ENCODE assay signal across 9 cellular contexts in genomic region chr2:48110497-48110896, GRCh38.
DNase-seq lines count a peak whose midpoint lies in the region; ATAC-seq and TF ChIP-seq lines count a peak whose summit lies in the region.
"Had no signal": no experiment of that assay in that cellular context is flagged by ENCODE, and none has a peak within 500 bp of the region (broad histone marks: within the 10 kb centered on the region; RNA-seq: fewer than 3 reads in every experiment).

No MANE protein-coding gene starts in this region.

- TF ChIP-seq CTCF in HCT116 (IDR thresholded peaks at IDR 0.05 in 2 of 3, conservative IDR thresholded peaks at IDR 0.05 in 1 of 3; ENCODE audit: borderline replicate concordance in 1 of 3, insufficient read depth in 1 of 3, low read depth in 2 of 3, low read length in 2 of 3) = no peak
- no peak for TF ChIP-seq CTCF in mammary epithelial cell (conservative IDR thresholded peaks at IDR 0.05 in 1 of 2, IDR thresholded peaks at IDR 0.05 in 1 of 2; ENCODE audit: extremely low read depth in 1 of 2, insufficient read depth in 1 of 2, low read depth in 1 of 2, low read length in 2 of 2)
- TF ChIP-seq CTCF in mucosa of descending colon (IDR thresholded peaks at IDR 0.05) = no peak
- no peak for TF ChIP-seq CTCF in stomach (IDR thresholded peaks at IDR 0.05)
- no peak for TF ChIP-seq CTCF in coronary artery (IDR thresholded peaks at IDR 0.05)

- H4K20me1 ChIP-seq in BLaER1 (no peaks in the 10 kb centered on the region), HCT116 (ENCODE audit: insufficient read depth) (no peaks in the 10 kb centered on the region), mammary epithelial cell (ENCODE audit: insufficient read depth, low read length) (no peaks in the 10 kb centered on the region)

- TF ChIP-seq RAD21 in HCT116 (IDR thresholded peaks at IDR 0.05; ENCODE audit: low read depth) = no peak

- RAD21 ChIA-PET in HCT116 (lab: Charles Lee; ENCODE audit: low non-redundant PET in 1 of 2, low total read pairs in 2 of 2, uncharacterized antibody in 2 of 2, unreplicated experiment in 2 of 2) = no interaction called here

- H3K27ac ChIP-seq in BLaER1 (no peak overlapping the region), HCT116 (ENCODE audit: low read depth, low read length) (no peak overlapping the region; the same call in 1 of the 2 replicates), mammary epithelial cell (ENCODE audit: insufficient read depth, low read depth, low read length) (peak overlapping the region; percentile 96), stomach (peak overlapping the region in 1 of 5 donors; percentile 88), coronary artery (peak overlapping the region in 1 of 2 donors; percentile 53)

- ATAC-seq in HCT116 (no peak), mucosa of descending colon (peak; percentile 48)

- H3K27me3 ChIP-seq in BLaER1 = no peaks in the 10 kb centered on the region
- H3K27me3 ChIP-seq in HCT116 (ENCODE audit: insufficient read depth, low read length) = no peaks in the 10 kb centered on the region
- no peaks in the 10 kb centered on the region for H3K27me3 ChIP-seq in mammary epithelial cell (ENCODE audit: insufficient read depth, low read length)
- H3K27me3 ChIP-seq in stomach = no peaks in the 10 kb centered on the region

- DNase-seq in HCT116 (ENCODE audit: low read depth, low spot score) = no peak
- DNase-seq in mammary epithelial cell = no peak
- DNase-seq in mucosa of descending colon = no peak
- DNase-seq in stomach = no peak
- DNase-seq in COR-L47 (lab: John Stamatoyannopoulos, UW) = no peak
- DNase-seq in coronary artery (ENCODE audit: low spot score) = no peak
- no peak for DNase-seq in NCI-H82 treated with DMSO at 0.1 percent for 48 hours (lab: John Stamatoyannopoulos, UW; ENCODE audit: unreplicated experiment)
- DNase-seq: NCI-H1436 treated with DMSO at 0.1 percent for 48 hours had no signal

- H3K9me2 ChIP-seq in HCT116 (ENCODE audit: insufficient read depth) = no peaks in the 10 kb centered on the region

- no TSS peak for BruUV-seq in HCT116 (replicated peaks; lab: Mats Ljungman, UMichigan)
- BruUV-seq in mammary epithelial cell (replicated peaks; lab: Mats Ljungman, UMichigan) = no TSS peak

- dilution Hi-C loops in mammary epithelial cell (cut with HindIII; ENCODE audit: low sequenced_read_pairs) = no loop called here

- CTCF ChIA-PET in HCT116 (lab: Charles Lee) = interaction anchor here (1.3 kb wide), 1 partner anchor 673 kb away, joined by 4 read pairs; no protein-coding TSS in a partner anchor
- CTCF ChIA-PET in mammary epithelial cell (lab: Charles Lee; ENCODE audit: low non-redundant PET) = no interaction called here

- TF ChIP-seq POLR2A in HCT116 (IDR thresholded peaks at IDR 0.05; ENCODE audit: borderline replicate concordance, extremely low read depth, insufficient read depth, insufficient read length) (no peak), stomach (IDR thresholded peaks at IDR 0.05) (no peak)

- H3K9me3 ChIP-seq in BLaER1 = no peaks in the 10 kb centered on the region
- H3K9me3 ChIP-seq in HCT116 (ENCODE audit: control insufficient read depth in 1 of 2, insufficient read depth in 1 of 2, low read depth in 1 of 2, low read length in 2 of 2) = no peaks in the 10 kb centered on the region
- no peaks in the 10 kb centered on the region for H3K9me3 ChIP-seq in mammary epithelial cell (replicated peaks; ENCODE audit: insufficient read depth, low read length)
- H3K9me3 ChIP-seq in mucosa of descending colon = no peaks in the 10 kb centered on the region
- H3K9me3 ChIP-seq in stomach = no peaks in the 10 kb centered on the region

- intact Hi-C loops in HCT116 (cut with micrococcal nuclease) = no loop called here
- intact Hi-C loops in mammary epithelial cell (cut with micrococcal nuclease) = no loop called here
- intact Hi-C loops in mucosa of descending colon (cut with DNase I, micrococcal nuclease) = no loop called here
- intact Hi-C loops in stomach (cut with DNase I; ENCODE audit: low total_unique reads) = no loop called here

- in situ Hi-C loops in mammary epithelial cell (cut with MboI; ENCODE audit: low sequenced_read_pairs in 2 of 2) = no loop called here

- no peak overlapping the region for H3K9ac ChIP-seq in BLaER1
- 0 out of 2 replicates have a peak overlapping the region, but pooled peaks have one; percentile 70 for H3K9ac ChIP-seq in HCT116 (ENCODE audit: low read length)
- H3K9ac ChIP-seq in mammary epithelial cell (ENCODE audit: insufficient read depth, low read length) = no peak overlapping the region

- WGBS in mammary epithelial cell (ENCODE audit: low coverage, missing lambda C conversion rate) = 62% methylated on average over 4 of the region's 4 CpGs
- 59 to 67% (median 67%) methylated on average over 4 of the region's 4 CpGs for WGBS in stomach, 5 donors

- POLR2A ChIA-PET in HCT116 (lab: Charles Lee) = no interaction called here

- H3K36me3 ChIP-seq in BLaER1 (no peaks in the 10 kb centered on the region), HCT116 (ENCODE audit: control insufficient read depth in 1 of 2, insufficient read depth in 2 of 2, low read length in 2 of 2) (no peaks in the 10 kb centered on the region), mammary epithelial cell (ENCODE audit: insufficient read depth, low read length) (no peaks in the 10 kb centered on the region), mucosa of descending colon (ENCODE audit: low read depth) (no peaks in the 10 kb centered on the region), stomach (no peaks in the 10 kb centered on the region)

- H3K79me2 ChIP-seq in HCT116 (ENCODE audit: insufficient read depth, low read length) (no peaks in the 10 kb centered on the region), mammary epithelial cell (ENCODE audit: insufficient read depth, low read length) (no peaks in the 10 kb centered on the region)

- H3K4me2 ChIP-seq in BLaER1 = peak overlapping the region; percentile 88
- peak overlapping the region; percentile 85 for H3K4me2 ChIP-seq in HCT116 (ENCODE audit: low read length)
- peak overlapping the region; percentile 96 for H3K4me2 ChIP-seq in mammary epithelial cell (ENCODE audit: insufficient read depth, low read depth, low read length)

- H3K4me1 ChIP-seq in BLaER1 = peaks cover 30% of the 10 kb centered on the region
- H3K4me1 ChIP-seq in HCT116 (ENCODE audit: control insufficient read depth in 1 of 2, insufficient read depth in 2 of 2, low read length in 2 of 2) = peaks cover 26 to 78% of the 10 kb centered on the region in 2 experiments
- H3K4me1 ChIP-seq in mammary epithelial cell (ENCODE audit: insufficient read depth, low read length) = peaks cover 63% of the 10 kb centered on the region
- H3K4me1 ChIP-seq in mucosa of descending colon (ENCODE audit: low read depth) = peaks cover 7% of the 10 kb centered on the region
- peaks cover 10 to 53% (median 28%) of the 10 kb centered on the region in 4 donors for H3K4me1 ChIP-seq in stomach

- TF ChIP-seq EP300 in stomach (IDR thresholded peaks at IDR 0.05) = no peak

- H2AFZ ChIP-seq in HCT116 (ENCODE audit: low read depth, low read length, poor library complexity, severe bottlenecking) = peak overlapping the region; percentile 75
- no peak overlapping the region for H2AFZ ChIP-seq in mammary epithelial cell (ENCODE audit: low read depth, low read length)

- H3K4me3 ChIP-seq in BLaER1 = no peak overlapping the region
- no peak overlapping the region for H3K4me3 ChIP-seq in HCT116 (replicated peaks in 1 of 2; ENCODE audit: low read depth in 1 of 2, low read length in 2 of 2)
- no peak overlapping the region for H3K4me3 ChIP-seq in mammary epithelial cell (replicated peaks in 1 of 3; ENCODE audit: insufficient read depth in 1 of 3, low read depth in 2 of 3, low read length in 3 of 3)
- H3K4me3 ChIP-seq in mucosa of descending colon = no peak overlapping the region
- no peak overlapping the region for H3K4me3 ChIP-seq in stomach
- no peak overlapping the region for H3K4me3 ChIP-seq in coronary artery

TF ChIP-seq in HCT116, 20 proteins besides CTCF, POLR2A, EP300 and RAD21 (continues in another document):
- TF ChIP-seq ELF1 (IDR thresholded peaks at IDR 0.05; ENCODE audit: borderline replicate concordance, low read depth) (no peak), EZH2 (IDR thresholded peaks at IDR 0.05) (no peak), ZBTB33 (IDR thresholded peaks at IDR 0.05; ENCODE audit: extremely low read depth, insufficient replicate concordance, low read length) (no peak), ZFX (IDR thresholded peaks at IDR 0.05) (no peak)
